Comparison of ENCODE assay signal across 26 cellular contexts in the genomic region with DNA sequence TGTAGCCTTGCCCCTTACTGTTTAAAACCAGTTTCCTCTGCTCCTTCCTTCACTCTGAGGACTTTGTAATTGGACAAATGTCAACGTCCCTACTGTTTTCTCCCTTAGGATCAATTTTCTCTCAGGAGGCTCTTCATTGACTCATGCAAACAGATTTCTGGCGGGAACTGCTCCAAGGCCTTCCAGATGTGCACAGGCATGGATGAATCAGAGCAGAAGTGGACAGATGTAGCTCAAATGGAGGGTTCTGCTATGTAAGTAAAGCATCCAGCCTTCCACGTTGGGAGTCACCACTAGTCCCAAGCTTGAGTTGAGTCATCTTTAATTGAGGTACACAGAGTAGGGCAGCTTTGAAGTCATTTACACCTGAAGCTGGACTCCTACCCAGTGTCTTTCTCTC. TPM values are rescaled to one million over a fixed set of nuclear protein-coding genes. Genes with fewer than 3 reads are reported as not detected.
DNase-seq lines count a peak whose midpoint lies in the region; ATAC-seq and TF ChIP-seq lines count a peak whose summit lies in the region.
"Had no signal": no experiment of that assay in that cellular context is flagged by ENCODE, and none has a peak within 500 bp of the region (broad histone marks: within the 10 kb centered on the region; RNA-seq: fewer than 3 reads in every experiment).

No MANE protein-coding gene starts in this region.

- TF ChIP-seq CTCF in AG10803 (conservative IDR thresholded peaks at IDR 0.05; ENCODE audit: low read length) (no peak), fibroblast of mammary gland (conservative IDR thresholded peaks at IDR 0.05; ENCODE audit: control insufficient read depth, insufficient read depth, low read depth, low read length) (no peak)

- H3K27me3 ChIP-seq in MG63: no peaks in the 10 kb centered on the region
- H3K27me3 ChIP-seq: BE2C, Peyer's patch had no signal

- no peaks in the 10 kb centered on the region for H3K36me3 ChIP-seq in MG63
- H3K36me3 ChIP-seq: BE2C, Peyer's patch had no signal

- H3K4me3 ChIP-seq in AG10803 (ENCODE audit: low read length) (no peak overlapping the region), MG63 (no peak overlapping the region), fibroblast of mammary gland (ENCODE audit: control insufficient read depth, low read depth, low read length) (no peak overlapping the region)
- H3K4me3 ChIP-seq: Peyer's patch had no signal

- DNase-seq in DMS53 (lab: John Stamatoyannopoulos, UW): peak; percentile 29
- DNase-seq in DMS53 treated with DMSO at 0.1 percent for 48 hours (lab: John Stamatoyannopoulos, UW; ENCODE audit: unreplicated experiment): no peak
- DNase-seq in AG10803 (ENCODE audit: low read depth): peak; percentile 33
- peak; percentile 70 for DNase-seq in MG63
- DNase-seq in fibroblast of mammary gland (ENCODE audit: low read depth): peak; percentile 80
- DNase-seq in AG08395 (ENCODE audit: low spot score): no peak
- no peak for DNase-seq in EL
- DNase-seq: 8988T, BE2C, DND-41, GOT3, Kasumi-1, MM.1S, NCI-H1048, NCI-H1436, NCI-H187 treated with DMSO at 0.1 percent for 48 hours, NCI-H2107, NCI-H2227 treated with DMSO at 0.1 percent for 48 hours, NCI-H510A, NCI-H748 treated with DMSO at 0.1 percent for 48 hours, Peyer's patch, Right ventricle myocardium superior, SW 1271, T-helper 17 cell had no signal

- H3K9me3 ChIP-seq in MG63: no peaks in the 10 kb centered on the region
- H3K9me3 ChIP-seq: BE2C, Peyer's patch had no signal

- ATAC-seq in HG03460 (IDR thresholded peaks at IDR 0.05; ENCODE audit: unreplicated experiment): no peak
- ATAC-seq: HCT116, T-helper 17 cell had no signal

RNA-seq across cellular contexts. Expression of a gene that starts 34.1 kb away (rescaled TPM):
- total RNA-seq in MG63 (2014; rRNA removed; shearing (Covaris generic); ENCODE audit: low replicate concordance): 4.1 and 9.6 TPM in 2 replicates

Comparison
In these comparisons a context has a peak if more than half of its experiments do, and no peak if none do; other contexts are left out.
1. DNase-seq: peak in DMS53 (single experiment), AG10803 (single experiment), MG63 (single experiment) and fibroblast of mammary gland (single experiment); none in DMS53 treated with DMSO at 0.1 percent for 48 hours (single experiment), AG08395 (single experiment) and EL (single experiment).